ENCODE assay signal across 12 cellular contexts in the genomic region with DNA sequence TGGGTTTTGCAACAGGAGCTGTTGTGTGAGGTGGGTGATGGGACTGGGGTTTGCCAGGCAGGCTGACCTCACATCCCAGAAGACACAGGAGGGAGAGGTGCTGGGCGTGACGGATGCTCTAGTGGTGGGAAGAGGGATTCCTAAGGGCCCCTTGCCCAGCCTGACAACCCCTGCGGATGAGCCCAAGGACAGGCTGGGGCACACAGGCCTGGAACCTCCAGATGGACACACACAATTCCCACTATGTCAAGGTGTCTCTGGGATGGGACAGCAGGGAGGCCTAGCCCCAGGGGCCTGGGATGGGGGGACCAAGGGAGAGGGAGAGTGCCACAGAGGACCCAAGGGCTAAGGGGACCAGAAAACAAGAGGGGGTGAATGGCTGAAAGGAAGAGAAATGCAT.
DNase-seq lines count a peak whose midpoint lies in the region; ATAC-seq and TF ChIP-seq lines count a peak whose summit lies in the region.
"Had no signal": no experiment of that assay in that cellular context is flagged by ENCODE, and none has a peak within 500 bp of the region (broad histone marks: within the 10 kb centered on the region; RNA-seq: fewer than 3 reads in every experiment).

No MANE protein-coding gene starts in this region.

- H3K9me3 ChIP-seq in SJCRH30 (replicated peaks) (no peaks in the 10 kb centered on the region), stomach (no peaks in the 10 kb centered on the region)
- H3K9me3 ChIP-seq: BE2C had no signal

- DNase-seq in SJCRH30: no peak
- no peak for DNase-seq in DMS 273 treated with DMSO at 0.1 percent for 48 hours (lab: John Stamatoyannopoulos, UW)
- no peak for DNase-seq in stomach
- DNase-seq: BE2C; CD8-positive, alpha-beta T cell; IMR-90 had no signal

- H3K27me3 ChIP-seq in SJCRH30 (no peaks in the 10 kb centered on the region), layer of hippocampus (ENCODE audit: control insufficient read depth, insufficient read depth, low read length) (no peaks in the 10 kb centered on the region), stomach (peaks cover 0 to 36% (median 0%) of the 10 kb centered on the region in 3 donors)
- H3K27me3 ChIP-seq: BE2C had no signal

- WGBS in stomach, 5 donors: 75 to 82% (median 78%) methylated on average over 3 of the region's 3 CpGs

- H3K36me3 ChIP-seq in SJCRH30 (no peaks in the 10 kb centered on the region), stomach (no peaks in the 10 kb centered on the region)
- H3K36me3 ChIP-seq: BE2C had no signal

- no peak for TF ChIP-seq POLR2A in stomach (IDR thresholded peaks at IDR 0.05)

- no peak for TF ChIP-seq EP300 in stomach (IDR thresholded peaks at IDR 0.05)

- no peak for TF ChIP-seq CTCF in stomach (IDR thresholded peaks at IDR 0.05)

- H3K27ac ChIP-seq in SJCRH30 (peak overlapping the region; percentile 53; the same call in 1 of the 2 replicates), cingulate gyrus (ENCODE audit: low read depth, low read length) (peak overlapping the region; percentile 93), layer of hippocampus (ENCODE audit: low read depth, low read length) (peak overlapping the region; percentile 95), temporal lobe (ENCODE audit: low read depth, low read length) (peak overlapping the region; percentile 93), stomach (no peak overlapping the region)
- H3K27ac ChIP-seq: C4-2B had no signal

- peaks cover 42% of the 10 kb centered on the region for H3K4me1 ChIP-seq in SJCRH30
- no peaks in the 10 kb centered on the region for H3K4me1 ChIP-seq in stomach

- intact Hi-C loops in stomach (cut with DNase I; ENCODE audit: low total_unique reads): no loop called here

- no peak overlapping the region for H3K4me3 ChIP-seq in SJCRH30
- H3K4me3 ChIP-seq in stomach: no peak overlapping the region

- ATAC-seq in HG03378 (IDR thresholded peaks at IDR 0.05; ENCODE audit: unreplicated experiment): no peak
- ATAC-seq: CD8-positive, alpha-beta T cell; HCT116 had no signal

Comparison
In these comparisons a context has a peak if more than half of its experiments do, and no peak if none do; other contexts are left out.
1. H3K27ac ChIP-seq: peak in SJCRH30 (single experiment), cingulate gyrus (single experiment), layer of hippocampus (single experiment) and temporal lobe (single experiment); none in stomach (0 of 5).